In genomic region chr22:41561788-41562187, GRCh38 we compare ENCODE assay signal across 12 cellular contexts. TPM values are rescaled to one million over a fixed set of nuclear protein-coding genes. Genes with fewer than 3 reads are reported as not detected.
DNase-seq lines count a peak whose midpoint lies in the region; TF ChIP-seq lines count a peak whose summit lies in the region.
"Had no signal": no experiment of that assay in that cellular context is flagged by ENCODE, and none has a peak within 500 bp of the region (broad histone marks: within the 10 kb centered on the region; RNA-seq: fewer than 3 reads in every experiment).

No MANE protein-coding gene starts in this region.

- TF ChIP-seq CTCF in astrocyte of the spinal cord (IDR thresholded peaks at IDR 0.05; ENCODE audit: low read depth, low read length) (no peak), right atrium auricular region (IDR thresholded peaks at IDR 0.05) (no peak), colonic mucosa (IDR thresholded peaks at IDR 0.05) (no peak)

- H3K4me1 ChIP-seq in BLaER1 treated with 17β-estradiol and CSF1 and Interleukin-3, amounts not matched to agents 10 nM and 100 nM, result peaks cover 24 to 48% (median 38%) of the 10 kb centered on the region in 10 experiments
- peaks cover 0 to 60% of the 10 kb centered on the region in 2 donors for H3K4me1 ChIP-seq in right atrium auricular region
- H3K4me1 ChIP-seq in rectal smooth muscle tissue (ENCODE audit: control insufficient read depth, insufficient read depth, low read length), result peaks cover 22% of the 10 kb centered on the region
- no peaks in the 10 kb centered on the region for H3K4me1 ChIP-seq in colonic mucosa

- no peaks in the 10 kb centered on the region for H3K9me3 ChIP-seq in BLaER1 treated with 17β-estradiol and CSF1 and Interleukin-3, amounts not matched to agents 10 nM and 100 nM (replicated peaks in 1 of 11)
- H3K9me3 ChIP-seq in right atrium auricular region (no peaks in the 10 kb centered on the region), colonic mucosa (no peaks in the 10 kb centered on the region)

- no peak for DNase-seq in astrocyte of the spinal cord (ENCODE audit: low read depth, low spot score)
- no peak for DNase-seq in right atrium auricular region (ENCODE audit: low spot score)
- no peak for DNase-seq in NK-92 treated with Interleukin-12 subunit alpha and Interleukin-12 subunit beta, amount 100 ng/mL, for 24 hours (lab: John Stamatoyannopoulos, UW)
- no peak for DNase-seq in stimulated activated CD4-positive, alpha-beta T cell treated with anti-CD3 and anti-CD28 coated beads, Interleukin-2, amount 100 ng/mL, for 24 hours
- DNase-seq in dedifferentiated amniotic fluid mesenchymal stem cell (ENCODE audit: extremely low spot score), result no peak
- no peak for DNase-seq in colonic mucosa
- DNase-seq: activated naive CD8-positive, alpha-beta T cell treated with anti-CD3 and anti-CD28 coated beads, Interleukin-2, amount 10 ng/mL, durations not matched to agents 7 days and 5 days; NCI-H446 treated with DMSO at 0.1 percent for 48 hours; stimulated activated CD4-positive, alpha-beta T cell treated with anti-CD3 and anti-CD28 coated beads, Interleukin-12 subunit alpha, Interleukin-12 subunit beta, amount 100 ng/mL, for 4 hours had no signal

- peak overlapping the region in 6 of 11 experiments; percentile 61 to 75 (median 70); a peak in 5 of 22 replicates for H3K4me2 ChIP-seq in BLaER1 treated with 17β-estradiol and CSF1 and Interleukin-3, amounts not matched to agents 10 nM and 100 nM

- H3K4me3 ChIP-seq in BLaER1 treated with 17β-estradiol and CSF1 and Interleukin-3, amounts not matched to agents 10 nM and 100 nM, result no peak overlapping the region
- peak overlapping the region; percentile 53 for H3K4me3 ChIP-seq in astrocyte of the spinal cord (ENCODE audit: low read depth, low read length)
- H3K4me3 ChIP-seq in right atrium auricular region, result peak overlapping the region; percentile 54 to 61
- H3K4me3 ChIP-seq in rectal smooth muscle tissue (ENCODE audit: low read length), result peak overlapping the region; percentile 68
- H3K4me3 ChIP-seq in colonic mucosa, result no peak overlapping the region

- peaks cover 0 to 27% (median 18%) of the 10 kb centered on the region in 11 experiments; a peak in 19 of 22 replicates for H3K27me3 ChIP-seq in BLaER1 treated with 17β-estradiol and CSF1 and Interleukin-3, amounts not matched to agents 10 nM and 100 nM
- H3K27me3 ChIP-seq in right atrium auricular region (no peaks in the 10 kb centered on the region), rectal smooth muscle tissue (ENCODE audit: control insufficient read depth, insufficient read depth, low read length) (no peaks in the 10 kb centered on the region), colonic mucosa (no peaks in the 10 kb centered on the region)

- in situ Hi-C loops in astrocyte of the spinal cord (cut with HindIII; ENCODE audit: low sequenced_read_pairs), result no loop called here

- peaks cover 0 to 15% (median 0%) of the 10 kb centered on the region in 11 experiments; a peak in 2 of 22 replicates for H4K20me1 ChIP-seq in BLaER1 treated with 17β-estradiol and CSF1 and Interleukin-3, amounts not matched to agents 10 nM and 100 nM

- intact Hi-C loops in colonic mucosa (cut with DNase I), result no loop called here

- H3K27ac ChIP-seq in BLaER1 treated with 17β-estradiol and CSF1 and Interleukin-3, amounts not matched to agents 10 nM and 100 nM, result no peak overlapping the region
- peak overlapping the region; percentile 92 to 95 for H3K27ac ChIP-seq in right atrium auricular region
- H3K27ac ChIP-seq in rectal smooth muscle tissue (ENCODE audit: low read depth, low read length), result peak overlapping the region; percentile 82
- H3K27ac ChIP-seq in colonic mucosa, result no peak overlapping the region
- H3K27ac ChIP-seq: C4-2B had no signal

- H3K36me3 ChIP-seq in BLaER1 treated with 17β-estradiol and CSF1 and Interleukin-3, amounts not matched to agents 10 nM and 100 nM, result no peaks in the 10 kb centered on the region
- H3K36me3 ChIP-seq in right atrium auricular region, result peaks cover 7% of the 10 kb centered on the region
- no peaks in the 10 kb centered on the region for H3K36me3 ChIP-seq in rectal smooth muscle tissue (ENCODE audit: control insufficient read depth, insufficient read depth, low read length)
- no peaks in the 10 kb centered on the region for H3K36me3 ChIP-seq in colonic mucosa

- H3K9ac ChIP-seq in BLaER1 treated with 17β-estradiol and CSF1 and Interleukin-3, amounts not matched to agents 10 nM and 100 nM, result no peak overlapping the region
- H3K9ac ChIP-seq in rectal smooth muscle tissue (ENCODE audit: low read length) (no peak overlapping the region), colonic mucosa (ENCODE audit: low read depth in 2 of 2, low read length in 2 of 2) (no peak overlapping the region)

RNA-seq across cellular contexts. Expression of gene CSDC2, which starts 1.0 kb away (rescaled TPM):
- total RNA-seq in right atrium auricular region (100 to 1,000 TPM; 257 to 324 TPM), colonic mucosa (1 to 10 TPM in 1 of 2 donors, under 1 TPM in 1; 0.44 to 1.4 TPM)
- total RNA-seq: activated naive CD8-positive, alpha-beta T cell treated with anti-CD3 and anti-CD28 coated beads, Interleukin-2, amount 10 ng/mL, durations not matched to agents 7 days and 5 days had no signal

RNA-seq across cellular contexts. Expression of gene POLR3H, which starts 17.5 kb away (rescaled TPM):
- total RNA-seq in right atrium auricular region (10 to 100 TPM; 11.4 to 12.0 TPM), colonic mucosa (10 to 100 TPM in 1 of 2 donors, 1 to 10 TPM in 1; 9.2 to 20.0 TPM)

RNA-seq across cellular contexts. Expression of gene PMM1, which starts 27.9 kb away (rescaled TPM):
- total RNA-seq in right atrium auricular region, result 10 to 100 TPM; 17.3 TPM
- total RNA-seq in colonic mucosa, result 10 to 100 TPM; 49.3 to 53.2 TPM

RNA-seq across cellular contexts. Expression of gene DESI1, which starts 59.1 kb away (rescaled TPM):
- total RNA-seq in right atrium auricular region, result 10 to 100 TPM; 62.3 to 65.8 TPM
- 10 to 100 TPM; 19.2 to 32.1 TPM for total RNA-seq in colonic mucosa

RNA-seq across cellular contexts. Expression of gene XRCC6, which starts 59.3 kb away (rescaled TPM):
- total RNA-seq in right atrium auricular region (100 to 1,000 TPM; 161 to 174 TPM), colonic mucosa (100 to 1,000 TPM; 203 to 312 TPM)

Comparison
In these comparisons a context has a peak if more than half of its experiments do, and no peak if none do; other contexts are left out.
1. H3K27ac ChIP-seq: peak in right atrium auricular region (2 of 2) and rectal smooth muscle tissue (single experiment); none in BLaER1 treated with 17β-estradiol and CSF1 and Interleukin-3, amounts not matched to agents 10 nM and 100 nM (0 of 11) and colonic mucosa (single experiment).
2. H3K4me3 ChIP-seq: peak in astrocyte of the spinal cord (single experiment), right atrium auricular region (2 of 2) and rectal smooth muscle tissue (single experiment); none in BLaER1 treated with 17β-estradiol and CSF1 and Interleukin-3, amounts not matched to agents 10 nM and 100 nM (0 of 10) and colonic mucosa (single experiment).
3. RNA of gene CSDC2, which starts 1.0 kb away (total RNA-seq): 257 to 324 TPM in right atrium auricular region; 0.44 to 1.4 TPM in colonic mucosa; every median in the first group is over 100 times any median in the second.